Comparison of ENCODE assay signal across 9 cellular contexts in the genomic region with DNA sequence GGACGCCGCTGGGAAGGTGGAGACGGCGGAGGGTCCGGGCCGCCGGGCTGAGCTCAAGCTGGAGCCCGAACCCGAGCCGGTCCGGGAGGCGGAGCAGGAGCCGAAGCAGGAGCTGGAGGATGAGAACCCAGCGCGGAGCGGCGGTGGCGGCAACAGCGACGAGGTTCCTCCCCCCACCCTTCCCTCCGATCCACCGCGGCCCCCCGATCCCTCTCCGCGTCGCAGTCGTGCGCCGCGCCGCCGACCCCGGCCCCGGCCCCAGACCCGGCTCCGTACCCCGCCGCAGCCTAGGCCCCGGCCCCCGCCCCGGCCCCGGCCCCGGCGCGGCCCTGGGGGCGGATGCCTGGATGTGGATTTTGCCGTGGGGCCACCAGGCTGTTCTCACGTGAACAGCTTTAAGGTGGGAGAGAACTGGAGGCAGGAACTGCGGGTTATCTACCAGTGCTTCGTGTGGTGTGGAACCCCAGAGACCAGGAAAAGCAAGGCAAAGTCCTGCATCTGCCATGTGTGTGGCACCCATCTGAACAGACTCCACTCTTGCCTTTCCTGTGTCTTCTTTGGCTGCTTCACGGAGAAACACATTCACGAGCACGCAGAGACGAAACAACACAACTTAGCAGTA. TPM values are rescaled to one million over a fixed set of nuclear protein-coding genes. Genes with fewer than 3 reads are reported as not detected.
DNase-seq lines count a peak whose midpoint lies in the region; ATAC-seq and TF ChIP-seq lines count a peak whose summit lies in the region.
"Had no signal": no experiment of that assay in that cellular context is flagged by ENCODE, and none has a peak within 500 bp of the region (broad histone marks: within the 10 kb centered on the region; RNA-seq: fewer than 3 reads in every experiment).

No MANE protein-coding gene starts in this region.

- no peak for TF ChIP-seq CTCF in hepatocyte (IDR thresholded peaks at IDR 0.05; ENCODE audit: poor library complexity)

- no peaks in the 10 kb centered on the region for H4K20me1 ChIP-seq in hepatocyte (ENCODE audit: insufficient read depth, poor library complexity, severe bottlenecking)

- H3K27me3 ChIP-seq in hepatocyte (no peaks in the 10 kb centered on the region), skeletal muscle tissue (ENCODE audit: control insufficient read depth in 3 of 3, insufficient read depth in 3 of 3, low read length in 3 of 3) (no peaks in the 10 kb centered on the region)

- no peaks in the 10 kb centered on the region for H3K9me2 ChIP-seq in hepatocyte (replicated peaks; ENCODE audit: insufficient read depth)

- H3K36me3 ChIP-seq in hepatocyte (replicated peaks; ENCODE audit: insufficient read depth, low read depth) (no peaks in the 10 kb centered on the region), skeletal muscle tissue (ENCODE audit: control insufficient read depth in 3 of 3, insufficient read depth in 3 of 3, low read length in 3 of 3) (no peaks in the 10 kb centered on the region)

- H2AFZ ChIP-seq in hepatocyte, result peak overlapping the region; percentile 22

- H3K4me1 ChIP-seq in hepatocyte (ENCODE audit: insufficient read depth) (peaks cover 11% of the 10 kb centered on the region), skeletal muscle tissue (ENCODE audit: control insufficient read depth in 3 of 3, insufficient read depth in 3 of 3, low read length in 3 of 3) (peaks cover 9 to 21% (median 11%) of the 10 kb centered on the region in 3 donors)

- peaks cover 3% of the 10 kb centered on the region for H3K27me3 Mint-ChIP-seq in activated T-helper 2 cell treated with anti-CD3 and anti-CD28 coated beads, Interferon-gamma antibody, Interleukin-2, Interleukin-4, amounts not matched to agents 10 μg/mL and 5 μg/mL and 100 μg/mL, durations not matched to agents 14 hours and 24 hours and 36 hours (ENCODE audit: low read depth)

- H3K36me3 Mint-ChIP-seq in activated T-helper 2 cell treated with anti-CD3 and anti-CD28 coated beads, Interferon-gamma antibody, Interleukin-2, Interleukin-4, amounts not matched to agents 10 μg/mL and 5 μg/mL and 100 μg/mL, durations not matched to agents 14 hours and 24 hours and 36 hours (ENCODE audit: low read depth), result peaks cover 2% of the 10 kb centered on the region

- H3K27ac Mint-ChIP-seq in activated T-helper 2 cell treated with anti-CD3 and anti-CD28 coated beads, Interferon-gamma antibody, Interleukin-2, Interleukin-4, amounts not matched to agents 10 μg/mL and 5 μg/mL and 100 μg/mL, durations not matched to agents 14 hours and 24 hours and 36 hours, result peak overlapping the region; percentile 46

- H3K9me3 Mint-ChIP-seq in activated T-helper 2 cell treated with anti-CD3 and anti-CD28 coated beads, Interferon-gamma antibody, Interleukin-2, Interleukin-4, amounts not matched to agents 10 μg/mL and 5 μg/mL and 100 μg/mL, durations not matched to agents 14 hours and 24 hours and 36 hours, result no peaks in the 10 kb centered on the region

- peak overlapping the region; percentile 1 for H3K4me3 ChIP-seq in hepatocyte
- H3K4me3 ChIP-seq in skeletal muscle tissue (ENCODE audit: low read length in 3 of 3), result peak overlapping the region; percentile 65 to 70 (median 68)

- peak overlapping the region; percentile 90 for H3K27ac ChIP-seq in hepatocyte
- peak overlapping the region; percentile 56 for H3K27ac ChIP-seq in skeletal muscle tissue (ENCODE audit: low read depth, low read length)

- peak overlapping the region; percentile 76 for H3K4me3 Mint-ChIP-seq in activated T-helper 2 cell treated with anti-CD3 and anti-CD28 coated beads, Interferon-gamma antibody, Interleukin-2, Interleukin-4, amounts not matched to agents 10 μg/mL and 5 μg/mL and 100 μg/mL, durations not matched to agents 14 hours and 24 hours and 36 hours (ENCODE audit: low read depth)

- intact Hi-C loops in activated T-helper 2 cell treated with anti-CD3 and anti-CD28 coated beads, Interferon-gamma antibody, Interleukin-2, Interleukin-4, amounts not matched to agents 10 μg/mL and 5 μg/mL and 100 μg/mL, durations not matched to agents 14 hours and 24 hours and 36 hours (cut with micrococcal nuclease), result loop anchor here (1.0 kb wide), 2 partner anchors 43 to 325 kb away; a partner anchor contains a TSS

- DNase-seq in activated T-helper 2 cell treated with anti-CD3 and anti-CD28 coated beads, Interferon-gamma antibody, Interleukin-2, Interleukin-4, amounts not matched to agents 10 μg/mL and 5 μg/mL and 100 μg/mL, durations not matched to agents 14 hours and 24 hours and 36 hours (ENCODE audit: low spot score), result no peak
- DNase-seq in hepatocyte (ENCODE audit: low spot score) (no peak), AG08396 (ENCODE audit: low spot score) (no peak), SHP77 (lab: John Stamatoyannopoulos, UW) (no peak)

- peak overlapping the region; percentile 79 for H3K4me2 ChIP-seq in hepatocyte

- H3K9me3 ChIP-seq in hepatocyte (ENCODE audit: low read depth), result no peaks in the 10 kb centered on the region
- no peaks in the 10 kb centered on the region for H3K9me3 ChIP-seq in skeletal muscle tissue (ENCODE audit: control insufficient read depth in 3 of 3, low read length in 3 of 3)

- WGBS in hepatocyte (ENCODE audit: low lambda C conversion rate, missing lambda C conversion rate), result 41% methylated on average over 13 of the region's 55 CpGs

- peak overlapping the region; percentile 33 to 75 (median 33) for H3K9ac ChIP-seq in skeletal muscle tissue (ENCODE audit: low read depth in 1 of 3, low read length in 3 of 3)

- peak; percentile 19 for ATAC-seq in GM19023 (IDR thresholded peaks at IDR 0.05; ENCODE audit: unreplicated experiment)
- peak; percentile 6 for ATAC-seq in HG03097 (IDR thresholded peaks at IDR 0.05; ENCODE audit: low FRiP score, unreplicated experiment)
- ATAC-seq in GM18868 (IDR thresholded peaks at IDR 0.05; ENCODE audit: unreplicated experiment), result no peak

- H3K79me2 ChIP-seq in hepatocyte, result peaks cover 17% of the 10 kb centered on the region

- peaks cover 12% of the 10 kb centered on the region for H3K4me1 Mint-ChIP-seq in activated T-helper 2 cell treated with anti-CD3 and anti-CD28 coated beads, Interferon-gamma antibody, Interleukin-2, Interleukin-4, amounts not matched to agents 10 μg/mL and 5 μg/mL and 100 μg/mL, durations not matched to agents 14 hours and 24 hours and 36 hours (ENCODE audit: low read depth)

RNA-seq across cellular contexts. Expression of a gene that starts 0.5 kb away (rescaled TPM):
- total RNA-seq in activated T-helper 2 cell treated with anti-CD3 and anti-CD28 coated beads, Interferon-gamma antibody, Interleukin-2, Interleukin-4, amounts not matched to agents 10 μg/mL and 5 μg/mL and 100 μg/mL, durations not matched to agents 14 hours and 24 hours and 36 hours, result 1.7 TPM in 2 replicates
- total RNA-seq in hepatocyte, result 5.6 and 6.1 TPM in 2 replicates
- 1.0 and 1.3 TPM in 2 replicates for polyA plus RNA-seq in hepatocyte
- 2.1 TPM for total RNA-seq in skeletal muscle tissue

RNA-seq across cellular contexts. Expression of a gene that starts 42.6 kb away (rescaled TPM):
- total RNA-seq in activated T-helper 2 cell treated with anti-CD3 and anti-CD28 coated beads, Interferon-gamma antibody, Interleukin-2, Interleukin-4, amounts not matched to agents 10 μg/mL and 5 μg/mL and 100 μg/mL, durations not matched to agents 14 hours and 24 hours and 36 hours, result 4.5 and 5.6 TPM in 2 replicates
- total RNA-seq in hepatocyte (50.6 and 51.2 TPM in 2 replicates), skeletal muscle tissue (91.3 TPM)
- 10.7 and 11.0 TPM in 2 replicates for polyA plus RNA-seq in hepatocyte

RNA-seq across cellular contexts. Expression of a gene that starts 50.7 kb away (rescaled TPM):
- total RNA-seq in activated T-helper 2 cell treated with anti-CD3 and anti-CD28 coated beads, Interferon-gamma antibody, Interleukin-2, Interleukin-4, amounts not matched to agents 10 μg/mL and 5 μg/mL and 100 μg/mL, durations not matched to agents 14 hours and 24 hours and 36 hours, result not detected in 2 replicates
- total RNA-seq in hepatocyte (1.0 TPM in 1 of 2 replicates, not detected in the other), skeletal muscle tissue (not detected)
- polyA plus RNA-seq in hepatocyte, result 0.63 and 1.8 TPM in 2 replicates
- total RNA-seq: activated CD8-positive, alpha-beta memory T cell treated with anti-CD3 and anti-CD28 coated beads for 36 hours had no signal
